ENCODE assay signal across 30 cellular contexts in genomic region chr11:14821031-14821430, GRCh38.
"Had no signal": no experiment of that assay in that cellular context is flagged by ENCODE, and none has a peak within 500 bp of the region (broad histone marks: within the 10 kb centered on the region; RNA-seq: fewer than 3 reads in every experiment).

No MANE protein-coding gene starts in this region.

- H3K36me3 ChIP-seq: adrenal gland, gastrocnemius medialis, heart left ventricle had no signal

- DNase-seq: activated CD4-positive, alpha-beta memory T cell treated with anti-CD3 and anti-CD28 coated beads for 36 hours; activated CD4-positive, alpha-beta T cell treated with anti-CD3 and anti-CD28 coated beads for 36 hours; activated CD4-positive, alpha-beta T cell treated with anti-CD3 and anti-CD28 coated beads, Interleukin-2, amount 10 ng/mL, durations not matched to agents 24 days and 14 days; activated CD4-positive, CD25-positive, alpha-beta regulatory T cell; activated CD4-positive, CD25-positive, alpha-beta regulatory T cell treated with anti-CD3 and anti-CD28 coated beads, Interleukin-2, amount 50 U/mL, for 72 hours; activated CD8-positive, alpha-beta memory T cell treated with anti-CD3 and anti-CD28 coated beads, Interleukin-2, amount 10 ng/mL, durations not matched to agents 7 days and 5 days; activated CD8-positive, alpha-beta memory T cell treated with anti-CD3 and anti-CD28 coated beads, Interleukin-2, amount 50 U/mL, for 4 hours; activated CD8-positive, alpha-beta T cell treated with anti-CD3 and anti-CD28 coated beads, Interleukin-2, amount 10 ng/mL, durations not matched to agents 7 days and 5 days; activated effector memory CD4-positive, alpha-beta T cell treated with anti-CD3 and anti-CD28 coated beads, Interleukin-2, amount 50 U/mL, for 16 hours; activated naive CD4-positive, alpha-beta T cell treated with anti-CD3 and anti-CD28 coated beads for 36 hours; activated naive CD8-positive, alpha-beta T cell treated with anti-CD3 and anti-CD28 coated beads for 36 hours; activated naive CD8-positive, alpha-beta T cell treated with anti-CD3 and anti-CD28 coated beads, Interleukin-2, amount 50 U/mL, for 24 hours; activated T-cell treated with anti-CD3 and anti-CD28 coated beads, Interleukin-2, amount 50 U/mL, for 1 hour; activated T-cell treated with anti-CD3 and anti-CD28 coated beads, Interleukin-2, amount 50 U/mL, for 48 hours; adrenal gland; amygdala; aorta; body of pancreas; caudate nucleus; cortex of kidney; dermis blood vessel endothelial cell; effector CD4-positive, alpha-beta T cell; effector memory CD8-positive, alpha-beta T cell; foreskin keratinocyte; gastrocnemius medialis; glutamatergic neuron; heart left ventricle; T-helper 17 cell; T1000 had no signal

- H3K27me3 ChIP-seq: adrenal gland, body of pancreas, esophagus muscularis mucosa, foreskin keratinocyte, gastrocnemius medialis, heart left ventricle had no signal

- ATAC-seq: activated CD4-positive, alpha-beta T cell treated with anti-CD3 and anti-CD28 coated beads for 36 hours; activated CD8-positive, alpha-beta memory T cell treated with anti-CD3 and anti-CD28 coated beads, Interleukin-2, amount 10 ng/mL, durations not matched to agents 7 days and 5 days; activated CD8-positive, alpha-beta T cell treated with anti-CD3 and anti-CD28 coated beads, Interleukin-2, amount 10 ng/mL, durations not matched to agents 7 days and 5 days; activated naive CD8-positive, alpha-beta T cell treated with anti-CD3 and anti-CD28 coated beads, Interleukin-2, amount 50 U/mL, for 24 hours; body of pancreas; effector memory CD8-positive, alpha-beta T cell; foreskin keratinocyte; gastrocnemius medialis; heart left ventricle; T-helper 17 cell had no signal

- H3K4me3 ChIP-seq: adrenal gland, body of pancreas, esophagus muscularis mucosa, gastrocnemius medialis, heart left ventricle had no signal

- H3K4me1 ChIP-seq: adrenal gland, body of pancreas, esophagus muscularis mucosa, gastrocnemius medialis, heart left ventricle had no signal

- H3K27ac ChIP-seq: adrenal gland, body of pancreas, esophagus muscularis mucosa, foreskin keratinocyte, gastrocnemius medialis, heart left ventricle had no signal

- H3K9me3 ChIP-seq: adrenal gland, body of pancreas, esophagus muscularis mucosa, gastrocnemius medialis had no signal
